In genomic region chr7:139423091-139423490, GRCh38 we compare ENCODE assay signal across 19 cellular contexts.
DNase-seq lines count a peak whose midpoint lies in the region; ATAC-seq, FAIRE-seq and TF ChIP-seq lines count a peak whose summit lies in the region.
"Had no signal": no experiment of that assay in that cellular context is flagged by ENCODE, and none has a peak within 500 bp of the region (broad histone marks: within the 10 kb centered on the region; RNA-seq: fewer than 3 reads in every experiment).

No MANE protein-coding gene starts in this region.

- H2AFZ ChIP-seq in Karpas-422 (ENCODE audit: low read length), result no peak overlapping the region

- no peak for TF ChIP-seq CTCF in CD4-positive, alpha-beta T cell (IDR thresholded peaks at IDR 0.05)
- TF ChIP-seq CTCF in dorsolateral prefrontal cortex (IDR thresholded peaks at IDR 0.05 in 54 of 56, conservative IDR thresholded peaks at IDR 0.05 in 2 of 56; ENCODE audit: low read depth in 1 of 56, partially characterized antibody in 56 of 56) (no peak), mesothelial cell of epicardium (IDR thresholded peaks at IDR 0.05; ENCODE audit: unreplicated experiment) (no peak), retinal pigment epithelial cell (conservative IDR thresholded peaks at IDR 0.05; ENCODE audit: low read depth, low read length) (no peak)

- H3K4me1 Mint-ChIP-seq in CD4-positive, alpha-beta T cell (ENCODE audit: low read depth), result no peaks in the 10 kb centered on the region
- peaks cover 40% of the 10 kb centered on the region for H3K4me1 Mint-ChIP-seq in mesothelial cell of epicardium
- no peaks in the 10 kb centered on the region for H3K4me1 Mint-ChIP-seq in activated T-cell treated with anti-CD3 and anti-CD28 coated beads, Interleukin-2, amount 50 U/mL, for 72 hours (ENCODE audit: low read depth)

- H3K36me3 ChIP-seq in Karpas-422 (ENCODE audit: insufficient read depth, low read length), result peaks cover 48% of the 10 kb centered on the region; the same call in 1 of the 2 replicates

- no peaks in the 10 kb centered on the region for H3K27me3 ChIP-seq in CD4-positive, alpha-beta T cell (ENCODE audit: control insufficient read depth, insufficient read depth, low read length)
- H3K27me3 ChIP-seq in dorsolateral prefrontal cortex (no peaks in the 10 kb centered on the region), Karpas-422 (ENCODE audit: low read length) (no peaks in the 10 kb centered on the region)

- no peaks in the 10 kb centered on the region for H3K9me3 Mint-ChIP-seq in CD4-positive, alpha-beta T cell
- H3K9me3 Mint-ChIP-seq in mesothelial cell of epicardium, result no peaks in the 10 kb centered on the region
- H3K9me3 Mint-ChIP-seq in activated T-cell treated with anti-CD3 and anti-CD28 coated beads, Interleukin-2, amount 50 U/mL, for 72 hours, result no peaks in the 10 kb centered on the region

- peak overlapping the region; percentile 12 for H3K27ac Mint-ChIP-seq in CD4-positive, alpha-beta T cell
- H3K27ac Mint-ChIP-seq in mesothelial cell of epicardium, result peak overlapping the region; percentile 92
- H3K27ac Mint-ChIP-seq in activated T-cell treated with anti-CD3 and anti-CD28 coated beads, Interleukin-2, amount 50 U/mL, for 72 hours, result no peak overlapping the region

- peaks cover 74% of the 10 kb centered on the region for H3K36me3 Mint-ChIP-seq in CD4-positive, alpha-beta T cell (ENCODE audit: low read depth)
- peaks cover 27% of the 10 kb centered on the region for H3K36me3 Mint-ChIP-seq in mesothelial cell of epicardium
- peaks cover 9 to 12% of the 10 kb centered on the region in 2 donors for H3K36me3 Mint-ChIP-seq in activated T-cell treated with anti-CD3 and anti-CD28 coated beads, Interleukin-2, amount 50 U/mL, for 72 hours (ENCODE audit: insufficient read depth in 2 of 2)

- H3K9me3 ChIP-seq in CD4-positive, alpha-beta T cell (ENCODE audit: control insufficient read depth, low read length), result no peaks in the 10 kb centered on the region
- no peaks in the 10 kb centered on the region for H3K9me3 ChIP-seq in Karpas-422 (ENCODE audit: low read length)
- H3K9me3 ChIP-seq: HAP-1 had no signal

- FAIRE-seq in HTR-8/SVneo (lab: Jason Lieb, UNC), result no peak

- no peak overlapping the region for H3K4me3 Mint-ChIP-seq in CD4-positive, alpha-beta T cell
- H3K4me3 Mint-ChIP-seq in mesothelial cell of epicardium, result no peak overlapping the region
- no peak overlapping the region for H3K4me3 Mint-ChIP-seq in activated T-cell treated with anti-CD3 and anti-CD28 coated beads, Interleukin-2, amount 50 U/mL, for 72 hours

- POLR2A ChIA-PET in CD4-positive, alpha-beta T cell (lab: Charles Lee), result interaction anchor here (1.0 kb wide), 1 partner anchor 29 kb away, joined by 3 read pairs; no protein-coding TSS in a partner anchor

- no peak overlapping the region for H3K27ac ChIP-seq in CD4-positive, alpha-beta T cell (ENCODE audit: low read depth, low read length)
- peak overlapping the region in 58 of 59 donors; percentile 46 to 96 (median 86) for H3K27ac ChIP-seq in dorsolateral prefrontal cortex
- no peak overlapping the region for H3K27ac ChIP-seq in Karpas-422 (ENCODE audit: low read length)
- H3K27ac ChIP-seq: C4-2B had no signal

- intact Hi-C loops in CD4-positive, alpha-beta T cell (cut with DNase I, micrococcal nuclease), result no loop called here
- intact Hi-C loops in dorsolateral prefrontal cortex (cut with DNase I), result loop anchor here in 1 of 2 donors (5.0 kb wide), 1 partner anchor 51 kb away; no protein-coding TSS in a partner anchor

- no peak for ATAC-seq in CD4-positive, alpha-beta T cell (ENCODE audit: poor library complexity)
- ATAC-seq in activated T-cell treated with anti-CD3 and anti-CD28 coated beads, Interleukin-2, amount 50 U/mL, for 72 hours (replicated peaks in 1 of 2), result no peak
- no peak for ATAC-seq in GM21723 (IDR thresholded peaks at IDR 0.05; ENCODE audit: unreplicated experiment)

- no peaks in the 10 kb centered on the region for H3K9me2 ChIP-seq in Karpas-422 (replicated peaks; ENCODE audit: insufficient read depth, low read length)

- H4K20me1 ChIP-seq in Karpas-422 (ENCODE audit: insufficient read depth, low read depth, low read length), result peaks cover 4% of the 10 kb centered on the region; the same call in 1 of the 2 replicates

- peaks cover 32% of the 10 kb centered on the region for H3K79me2 ChIP-seq in Karpas-422 (ENCODE audit: low read length)

- H3K4me2 ChIP-seq in Karpas-422 (ENCODE audit: low read depth, low read length, poor library complexity, severe bottlenecking), result no peak overlapping the region

- DNase-seq in CD4-positive, alpha-beta T cell, result no peak
- DNase-seq in dorsolateral prefrontal cortex (no peak), mesothelial cell of epicardium (ENCODE audit: low spot score in 2 of 2, unreplicated experiment in 2 of 2) (no peak), retinal pigment epithelial cell (ENCODE audit: low read depth) (peak; percentile 91), HTR-8/SVneo (ENCODE audit: insufficient read length, low spot score) (no peak), Karpas-422 (no peak)
- DNase-seq in activated T-cell treated with anti-CD3 and anti-CD28 coated beads, Interleukin-2, amount 50 U/mL, for 72 hours, result no peak
- DNase-seq: COR-L47; DMS153; Kasumi-1; NCI-H1436; NCI-H2227 treated with DMSO at 0.1 percent for 48 hours; NCI-H524 treated with DMSO at 0.1 percent for 48 hours; NK-92 treated with Interleukin-12 subunit alpha and Interleukin-12 subunit beta, amount 100 ng/mL, for 24 hours; OCI-M1; RPMI8226 had no signal

- H3K4me1 ChIP-seq in Karpas-422 (ENCODE audit: low read length), result no peaks in the 10 kb centered on the region
- H3K4me1 ChIP-seq: HAP-1 had no signal

- H3K4me3 ChIP-seq in dorsolateral prefrontal cortex, result peak overlapping the region in 4 of 59 donors; percentile 7 to 17 (median 16)
- no peak overlapping the region for H3K4me3 ChIP-seq in retinal pigment epithelial cell (ENCODE audit: low read length)
- H3K4me3 ChIP-seq in Karpas-422 (ENCODE audit: low read length), result no peak overlapping the region
- H3K4me3 ChIP-seq: HAP-1 had no signal

- H3K9ac ChIP-seq in Karpas-422 (ENCODE audit: low read length), result no peak overlapping the region

- H3K27me3 Mint-ChIP-seq in CD4-positive, alpha-beta T cell, result no peaks in the 10 kb centered on the region
- no peaks in the 10 kb centered on the region for H3K27me3 Mint-ChIP-seq in mesothelial cell of epicardium (ENCODE audit: low read depth)
- H3K27me3 Mint-ChIP-seq in activated T-cell treated with anti-CD3 and anti-CD28 coated beads, Interleukin-2, amount 50 U/mL, for 72 hours (ENCODE audit: low read depth), result no peaks in the 10 kb centered on the region

- CTCF ChIA-PET in CD4-positive, alpha-beta T cell (lab: Charles Lee), result interaction anchor here (5.0 kb wide), 1 partner anchor 11 kb away, joined by 28 read pairs; no protein-coding TSS in a partner anchor

Comparison
In these comparisons a context has a peak if more than half of its experiments do, and no peak if none do; other contexts are left out.
1. H3K27ac ChIP-seq: peak in dorsolateral prefrontal cortex (58 of 59); none in CD4-positive, alpha-beta T cell (single experiment) and Karpas-422 (single experiment).